In the genomic region with DNA sequence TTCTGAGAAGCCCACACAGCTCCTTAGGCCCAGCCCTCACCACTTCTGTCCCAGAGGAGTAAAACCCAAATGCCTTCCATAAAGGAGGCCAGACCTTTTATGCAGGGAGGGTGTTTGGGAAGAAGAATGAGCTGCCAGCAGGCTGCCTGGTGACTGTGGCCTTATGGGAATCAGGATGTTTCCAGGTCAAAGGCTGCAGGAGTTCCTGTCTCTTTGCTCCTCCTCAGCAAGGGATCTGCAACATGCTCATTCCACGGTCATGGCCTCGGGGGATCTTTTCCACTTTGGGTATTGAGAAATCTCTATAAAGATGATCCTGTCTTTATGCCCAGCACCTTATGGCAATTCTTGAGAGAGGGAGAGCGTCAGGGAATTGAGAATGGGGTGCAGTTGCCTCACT, we compare ENCODE assay signal across 27 cellular contexts. TPM values are rescaled to one million over a fixed set of nuclear protein-coding genes. Genes with fewer than 3 reads are reported as not detected.
DNase-seq lines count a peak whose midpoint lies in the region; ATAC-seq and TF ChIP-seq lines count a peak whose summit lies in the region.
"Had no signal": no experiment of that assay in that cellular context is flagged by ENCODE, and none has a peak within 500 bp of the region (broad histone marks: within the 10 kb centered on the region; RNA-seq: fewer than 3 reads in every experiment).

No MANE protein-coding gene starts in this region.

- POLR2A ChIA-PET in PC-9 (lab: Charles Lee; ENCODE audit: unreplicated experiment) = no interaction called here

- BruUV-seq in PC-9 (replicated peaks; lab: Mats Ljungman, UMichigan) = no TSS peak

- H3K9me3 Mint-ChIP-seq in chondrocyte (ENCODE audit: low read depth) = no peaks in the 10 kb centered on the region
- H3K9me3 Mint-ChIP-seq: activated T-cell treated with anti-CD3 and anti-CD28 coated beads, Interleukin-2, amount 50 U/mL, for 24 hours; central memory CD8-positive, alpha-beta T cell had no signal

- H3K27me3 ChIP-seq in PC-9 (ENCODE audit: insufficient read depth, low read depth) (no peaks in the 10 kb centered on the region), stomach (no peaks in the 10 kb centered on the region)
- H3K27me3 ChIP-seq: Peyer's patch, uterus had no signal

- TF ChIP-seq CTCF in PC-9 (conservative IDR thresholded peaks at IDR 0.05) (no peak), chondrocyte (IDR thresholded peaks at IDR 0.05) (no peak), stomach (IDR thresholded peaks at IDR 0.05) (no peak)

- H3K79me2 ChIP-seq in PC-9 (ENCODE audit: low read depth) = no peaks in the 10 kb centered on the region
- H3K79me2 ChIP-seq: parathyroid adenoma had no signal

- no peak overlapping the region for H2AFZ ChIP-seq in PC-9
- H2AFZ ChIP-seq: parathyroid adenoma had no signal

- no peak overlapping the region for H3K4me3 Mint-ChIP-seq in chondrocyte (ENCODE audit: unreplicated experiment)
- H3K4me3 Mint-ChIP-seq: activated T-cell treated with anti-CD3 and anti-CD28 coated beads, Interleukin-2, amount 50 U/mL, for 24 hours; central memory CD8-positive, alpha-beta T cell had no signal

- no peaks in the 10 kb centered on the region for H3K9me3 ChIP-seq in PC-9 (ENCODE audit: insufficient read depth, low read depth)
- no peaks in the 10 kb centered on the region for H3K9me3 ChIP-seq in stomach
- H3K9me3 ChIP-seq: gastroesophageal sphincter, Peyer's patch, thoracic aorta, uterus had no signal

- H3K36me3 ChIP-seq in PC-9 (ENCODE audit: low read depth) (no peaks in the 10 kb centered on the region), stomach (no peaks in the 10 kb centered on the region)
- H3K36me3 ChIP-seq: gastroesophageal sphincter, Peyer's patch, thoracic aorta, uterus had no signal

- H3K36me3 Mint-ChIP-seq in chondrocyte (ENCODE audit: low read depth) = peaks cover 2% of the 10 kb centered on the region

- no peak overlapping the region for H3K27ac ChIP-seq in PC-9
- H3K27ac ChIP-seq in stomach = no peak overlapping the region
- H3K27ac ChIP-seq: gastroesophageal sphincter, KMS-11, parathyroid adenoma, Peyer's patch, thoracic aorta, uterus had no signal

- CTCF ChIA-PET in PC-9 (lab: Charles Lee) = interaction anchor here (0.9 kb wide), 1 partner anchor 10 kb away, joined by 5 read pairs; no protein-coding TSS in a partner anchor

- H3F3A ChIP-seq in PC-9 (ENCODE audit: insufficient read depth, low read depth) = peaks cover 36% of the 10 kb centered on the region

- H3K4me1 Mint-ChIP-seq in chondrocyte (ENCODE audit: low read depth) = peaks cover 26% of the 10 kb centered on the region
- H3K4me1 Mint-ChIP-seq: central memory CD8-positive, alpha-beta T cell had no signal

- no peak for DNase-seq in PC-9
- DNase-seq in chondrocyte (ENCODE audit: low spot score) = peak; percentile 36
- peak; percentile 24 for DNase-seq in left lobe of liver (ENCODE audit: low spot score)
- DNase-seq in stomach = peak; percentile 5
- DNase-seq in A172 (ENCODE audit: low spot score) = no peak
- no peak for DNase-seq in DMS 273 (lab: John Stamatoyannopoulos, UW; ENCODE audit: unreplicated experiment)
- DNase-seq: activated CD4-positive, alpha-beta T cell treated with anti-CD3 and anti-CD28 coated beads for 4 hours; dermis blood vessel endothelial cell; H7; NCI-H1436; NCI-H345; NCI-H69; retina; SIG-M5; stimulated activated naive CD8-positive, alpha-beta T cell treated with anti-CD3 and anti-CD28 coated beads, Interleukin-15, Interleukin-2, amounts not matched to agents 100 U/mL and 50 U/mL, for 24 hours; SW 1271; T-helper 9 cell had no signal

- peaks cover 2% of the 10 kb centered on the region for H3K27me3 Mint-ChIP-seq in chondrocyte (ENCODE audit: low read depth)

- peak overlapping the region; percentile 73; the same call in 1 of the 2 replicates for H3K4me2 ChIP-seq in PC-9
- H3K4me2 ChIP-seq: KMS-11 had no signal

- no peak for TF ChIP-seq EP300 in stomach (IDR thresholded peaks at IDR 0.05)

- no peak overlapping the region for H3K27ac Mint-ChIP-seq in chondrocyte (ENCODE audit: unreplicated experiment)
- H3K27ac Mint-ChIP-seq: activated T-cell treated with anti-CD3 and anti-CD28 coated beads, Interleukin-2, amount 50 U/mL, for 24 hours had no signal

- H3K4me1 ChIP-seq in PC-9 (replicated peaks; ENCODE audit: insufficient read depth) (peaks cover 47% of the 10 kb centered on the region), stomach (peaks cover 0 to 20% (median 15%) of the 10 kb centered on the region in 4 donors)
- H3K4me1 ChIP-seq: parathyroid adenoma, uterus had no signal

- H3K4me3 ChIP-seq in PC-9 (no peak overlapping the region), stomach (no peak overlapping the region)
- H3K4me3 ChIP-seq: gastroesophageal sphincter, Peyer's patch, skin epidermis, thoracic aorta, uterus had no signal

- H4K20me1 ChIP-seq in PC-9 (ENCODE audit: insufficient read depth) = no peaks in the 10 kb centered on the region

- H3K9me2 ChIP-seq in PC-9 (ENCODE audit: insufficient read depth) = no peaks in the 10 kb centered on the region

- intact Hi-C loops in PC-9 (cut with micrococcal nuclease; ENCODE audit: unreplicated experiment) (no loop called here), stomach (cut with DNase I; ENCODE audit: low total_unique reads) (no loop called here)

- TF ChIP-seq POLR2A in stomach (IDR thresholded peaks at IDR 0.05) = no peak

- ATAC-seq in left lobe of liver = no peak
- no peak for ATAC-seq in HG03469 (IDR thresholded peaks at IDR 0.05; ENCODE audit: unreplicated experiment)
- ATAC-seq: gastroesophageal sphincter; stimulated activated naive CD8-positive, alpha-beta T cell treated with anti-CD3 and anti-CD28 coated beads, Interleukin-15, Interleukin-2, amounts not matched to agents 100 U/mL and 50 U/mL, for 24 hours had no signal

- WGBS in stomach, 5 donors = 92 to 100% (median 95%) methylated on average over 3 of the region's 3 CpGs

RNA-seq across cellular contexts. Expression of a gene that starts 25.2 kb away (rescaled TPM):
- total RNA-seq in PC-9 (2021) = 97.2 and 106 TPM in 2 replicates
- 35.0 to 37.8 TPM (median 36.1 TPM) in 3 replicates for total RNA-seq in chondrocyte
- 12.0 TPM for total RNA-seq in left lobe of liver
- total RNA-seq in stomach = 10 to 100 TPM; 19.3 to 81.1 (median 38.0) TPM
- polyA plus RNA-seq in stomach = 10 to 100 TPM; 28.9 to 35.5 (median 33.9) TPM
- 83.9 and 109 TPM in 2 replicates for total RNA-seq in A172 (2014; rRNA removed; shearing (Covaris generic))

Comparison
In these comparisons a context has a peak if more than half of its experiments do, and no peak if none do; other contexts are left out.
1. DNase-seq: peak in chondrocyte (single experiment), left lobe of liver (single experiment) and stomach (single experiment); none in PC-9 (0 of 2), A172 (single experiment) and DMS 273 (single experiment).